ENCODE assay signal across 14 cellular contexts in the genomic region with DNA sequence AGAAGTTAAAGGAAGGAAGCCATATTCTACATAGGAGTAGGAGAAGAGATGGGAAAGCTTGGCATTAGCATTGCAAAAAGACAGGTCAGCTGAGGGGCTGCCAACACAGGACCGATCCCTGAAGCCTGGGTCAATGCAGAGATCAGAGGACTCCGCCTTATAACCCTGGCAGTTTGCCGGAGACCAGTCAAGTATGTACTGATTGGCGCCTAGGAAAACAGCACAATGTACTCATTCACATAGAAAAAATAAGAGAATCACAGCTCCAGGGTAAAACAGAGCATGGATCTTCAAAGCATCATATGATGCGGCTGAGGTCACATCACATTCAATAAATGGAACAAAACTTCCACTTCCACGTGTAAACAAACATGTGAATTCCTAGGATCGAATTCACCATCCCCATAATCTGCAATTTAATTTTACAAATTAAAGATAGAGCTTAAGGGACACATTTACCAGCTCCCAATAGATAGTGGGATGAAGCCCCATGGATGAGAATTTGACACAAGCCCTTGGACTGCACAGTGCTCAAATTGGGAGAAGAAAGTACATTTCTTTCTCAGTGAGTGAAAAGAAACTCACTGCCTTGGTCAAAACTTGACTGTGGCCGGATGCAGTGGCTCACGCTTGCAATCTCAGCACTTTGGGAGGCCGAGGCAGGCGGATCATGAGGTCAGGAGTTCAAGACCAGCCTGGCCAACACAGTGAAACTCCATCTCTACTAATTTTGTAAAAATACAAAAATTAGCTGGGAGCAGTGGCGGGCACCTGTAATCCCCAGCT.
DNase-seq lines count a peak whose midpoint lies in the region; ATAC-seq and TF ChIP-seq lines count a peak whose summit lies in the region.
"Had no signal": no experiment of that assay in that cellular context is flagged by ENCODE, and none has a peak within 500 bp of the region (broad histone marks: within the 10 kb centered on the region; RNA-seq: fewer than 3 reads in every experiment).

No MANE protein-coding gene starts in this region.

- H3K9me2 ChIP-seq in GM23338 (ENCODE audit: insufficient read depth) = 0 out of 2 replicates have a peak, but pooled peaks cover 4% of the 10 kb centered on the region

- H4K20me1 ChIP-seq in GM23338 (replicated peaks; ENCODE audit: insufficient read depth) = no peaks in the 10 kb centered on the region

- TF ChIP-seq CTCF in GM23338 (conservative IDR thresholded peaks at IDR 0.05; ENCODE audit: low read depth in 2 of 2) (no peak), glutamatergic neuron (IDR thresholded peaks at IDR 0.05; ENCODE audit: partially characterized antibody, unreplicated experiment) (no peak)

- H3K4me1 Mint-ChIP-seq in GM23338 (peaks cover 11% of the 10 kb centered on the region), glutamatergic neuron (ENCODE audit: low read depth, unreplicated experiment) (no peaks in the 10 kb centered on the region), immature natural killer cell (no peaks in the 10 kb centered on the region)

- H3K27ac Mint-ChIP-seq in GM23338 = no peak overlapping the region
- no peak overlapping the region for H3K27ac Mint-ChIP-seq in glutamatergic neuron (ENCODE audit: unreplicated experiment)
- H3K27ac Mint-ChIP-seq in immature natural killer cell = no peak overlapping the region
- H3K27ac Mint-ChIP-seq: B cell; CD4-positive, alpha-beta T cell had no signal

- H3K27me3 Mint-ChIP-seq in GM23338 (ENCODE audit: insufficient read depth, low read depth, poor library complexity) (peaks cover 1% of the 10 kb centered on the region), glutamatergic neuron (ENCODE audit: unreplicated experiment) (peaks cover 1% of the 10 kb centered on the region), immature natural killer cell (ENCODE audit: low read depth in 3 of 3) (no peaks in the 10 kb centered on the region)
- H3K27me3 Mint-ChIP-seq: B cell; CD4-positive, alpha-beta T cell had no signal

- H3F3A ChIP-seq in GM23338 (replicated peaks; ENCODE audit: low read depth) = no peaks in the 10 kb centered on the region

- peak; percentile 82 for DNase-seq in COLO829 (ENCODE audit: low spot score)
- no peak for DNase-seq in GM23338 (ENCODE audit: low spot score)
- peak; percentile 95 for DNase-seq in foreskin melanocyte
- peak; percentile 34 for DNase-seq in retina
- no peak for DNase-seq in putamen (ENCODE audit: low spot score)
- no peak for DNase-seq in glutamatergic neuron
- DNase-seq in immature natural killer cell = no peak
- DNase-seq: C1 segment of cervical spinal cord; CD4-positive, alpha-beta T cell; DMS153; GF-D8; IMR-90 had no signal

- no peaks in the 10 kb centered on the region for H3K79me2 ChIP-seq in GM23338 (replicated peaks; ENCODE audit: insufficient read depth)

- H3K9me3 Mint-ChIP-seq in GM23338 = no peaks in the 10 kb centered on the region; the same call in 2 of the 3 replicates
- H3K9me3 Mint-ChIP-seq in glutamatergic neuron (ENCODE audit: unreplicated experiment) = no peaks in the 10 kb centered on the region
- H3K9me3 Mint-ChIP-seq in immature natural killer cell = peaks cover 3 to 19% (median 7%) of the 10 kb centered on the region in 6 donors

- no peak overlapping the region for H3K27ac ChIP-seq in GM23338 (ENCODE audit: low read depth)

- H3K27me3 ChIP-seq in GM23338 (ENCODE audit: insufficient read depth) = no peaks in the 10 kb centered on the region

- peak overlapping the region; percentile 66; the same call in 1 of the 2 replicates for H2AFZ ChIP-seq in GM23338

- H3K36me3 Mint-ChIP-seq in GM23338 (ENCODE audit: low read depth) (no peaks in the 10 kb centered on the region), glutamatergic neuron (ENCODE audit: unreplicated experiment) (no peaks in the 10 kb centered on the region), immature natural killer cell (no peaks in the 10 kb centered on the region)

- H3K36me3 ChIP-seq in GM23338 (ENCODE audit: insufficient read depth) = no peaks in the 10 kb centered on the region

- H3K4me3 ChIP-seq in GM23338 = no peak overlapping the region

- H3K4me2 ChIP-seq in GM23338 = no peak overlapping the region

- ATAC-seq in GM23338 = no peak
- ATAC-seq: HCT116 had no signal

- peaks cover 4% of the 10 kb centered on the region for H3K4me1 ChIP-seq in GM23338 (ENCODE audit: insufficient read depth)

- H3K4me3 Mint-ChIP-seq in GM23338 (no peak overlapping the region), glutamatergic neuron (ENCODE audit: unreplicated experiment) (no peak overlapping the region), immature natural killer cell (no peak overlapping the region)
- H3K4me3 Mint-ChIP-seq: B cell; CD4-positive, alpha-beta T cell had no signal

TF ChIP-seq in GM23338, 12 proteins besides CTCF, POLR2A, EP300 and RAD21 (continues in another document):
- TF ChIP-seq EZH2phosphoT487 (IDR thresholded peaks at IDR 0.05; ENCODE audit: unreplicated experiment) = no peak
- no peak for TF ChIP-seq JUNB (IDR thresholded peaks at IDR 0.05; ENCODE audit: unreplicated experiment)
- no peak for TF ChIP-seq NANOG (IDR thresholded peaks at IDR 0.05; ENCODE audit: borderline replicate concordance)
- TF ChIP-seq, protein P1, sequence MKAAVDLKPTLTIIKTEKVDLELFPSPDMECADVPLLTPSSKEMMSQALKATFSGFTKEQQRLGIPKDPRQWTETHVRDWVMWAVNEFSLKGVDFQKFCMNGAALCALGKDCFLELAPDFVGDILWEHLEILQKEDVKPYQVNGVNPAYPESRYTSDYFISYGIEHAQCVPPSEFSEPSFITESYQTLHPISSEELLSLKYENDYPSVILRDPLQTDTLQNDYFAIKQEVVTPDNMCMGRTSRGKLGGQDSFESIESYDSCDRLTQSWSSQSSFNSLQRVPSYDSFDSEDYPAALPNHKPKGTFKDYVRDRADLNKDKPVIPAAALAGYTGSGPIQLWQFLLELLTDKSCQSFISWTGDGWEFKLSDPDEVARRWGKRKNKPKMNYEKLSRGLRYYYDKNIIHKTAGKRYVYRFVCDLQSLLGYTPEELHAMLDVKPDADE (IDR thresholded peaks at IDR 0.05) = no peak
- no peak for TF ChIP-seq ZNF331 (CRISPR knock-in tag; IDR thresholded peaks at IDR 0.05; ENCODE audit: low read depth)
- TF ChIP-seq, protein P2, sequence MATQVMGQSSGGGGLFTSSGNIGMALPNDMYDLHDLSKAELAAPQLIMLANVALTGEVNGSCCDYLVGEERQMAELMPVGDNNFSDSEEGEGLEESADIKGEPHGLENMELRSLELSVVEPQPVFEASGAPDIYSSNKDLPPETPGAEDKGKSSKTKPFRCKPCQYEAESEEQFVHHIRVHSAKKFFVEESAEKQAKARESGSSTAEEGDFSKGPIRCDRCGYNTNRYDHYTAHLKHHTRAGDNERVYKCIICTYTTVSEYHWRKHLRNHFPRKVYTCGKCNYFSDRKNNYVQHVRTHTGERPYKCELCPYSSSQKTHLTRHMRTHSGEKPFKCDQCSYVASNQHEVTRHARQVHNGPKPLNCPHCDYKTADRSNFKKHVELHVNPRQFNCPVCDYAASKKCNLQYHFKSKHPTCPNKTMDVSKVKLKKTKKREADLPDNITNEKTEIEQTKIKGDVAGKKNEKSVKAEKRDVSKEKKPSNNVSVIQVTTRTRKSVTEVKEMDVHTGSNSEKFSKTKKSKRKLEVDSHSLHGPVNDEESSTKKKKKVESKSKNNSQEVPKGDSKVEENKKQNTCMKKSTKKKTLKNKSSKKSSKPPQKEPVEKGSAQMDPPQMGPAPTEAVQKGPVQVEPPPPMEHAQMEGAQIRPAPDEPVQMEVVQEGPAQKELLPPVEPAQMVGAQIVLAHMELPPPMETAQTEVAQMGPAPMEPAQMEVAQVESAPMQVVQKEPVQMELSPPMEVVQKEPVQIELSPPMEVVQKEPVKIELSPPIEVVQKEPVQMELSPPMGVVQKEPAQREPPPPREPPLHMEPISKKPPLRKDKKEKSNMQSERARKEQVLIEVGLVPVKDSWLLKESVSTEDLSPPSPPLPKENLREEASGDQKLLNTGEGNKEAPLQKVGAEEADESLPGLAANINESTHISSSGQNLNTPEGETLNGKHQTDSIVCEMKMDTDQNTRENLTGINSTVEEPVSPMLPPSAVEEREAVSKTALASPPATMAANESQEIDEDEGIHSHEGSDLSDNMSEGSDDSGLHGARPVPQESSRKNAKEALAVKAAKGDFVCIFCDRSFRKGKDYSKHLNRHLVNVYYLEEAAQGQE (IDR thresholded peaks at IDR 0.05; ENCODE audit: unreplicated experiment) = no peak
- no peak for TF ChIP-seq EZH2 (IDR thresholded peaks at IDR 0.05; ENCODE audit: low read depth, unreplicated experiment)

Comparison
In these comparisons a context has a peak if more than half of its experiments do, and no peak if none do; other contexts are left out.
1. DNase-seq: peak in COLO829 (single experiment), foreskin melanocyte (single experiment) and retina (single experiment); none in GM23338 (single experiment), putamen (single experiment), glutamatergic neuron (single experiment) and immature natural killer cell (0 of 3).